In genomic region chr5:132490484-132491367, GRCh38 we compare ENCODE assay signal across 8 cellular contexts. TPM values are rescaled to one million over a fixed set of nuclear protein-coding genes. Genes with fewer than 3 reads are reported as not detected.
DNase-seq lines count a peak whose midpoint lies in the region; ATAC-seq, FAIRE-seq and TF ChIP-seq lines count a peak whose summit lies in the region.

Gene IRF1, minus strand, starts transcription at chr5:132490773. Its CDS starts 1,295 bp downstream, at chr5:132489478.

- H3K36me3 ChIP-seq in H1 (ENCODE audit: control insufficient read depth in 2 of 4, insufficient read depth in 4 of 4, low read length in 3 of 4) (peaks cover 0 to 13% (median 4%) of the 10 kb centered on the region in 4 experiments; a peak in 6 of 8 replicates), mesendoderm (ENCODE audit: control insufficient read depth, insufficient read depth, low read length) (peaks cover 5% of the 10 kb centered on the region)

- H3K9me3 ChIP-seq in H1 (ENCODE audit: insufficient read depth in 2 of 2, low read depth in 1 of 2, low read length in 1 of 2), result no peaks in the 10 kb centered on the region

- DNase-seq in Caki2 (ENCODE audit: low read depth) (peak; percentile 95), HTR-8/SVneo (ENCODE audit: insufficient read length, low spot score) (peak; percentile 96), NOMO-1 treated with dmso at 0.1 percent for 144 hours (lab: John Stamatoyannopoulos, UW; ENCODE audit: unreplicated experiment) (peak; percentile 92), H1 (ENCODE audit: low read depth in 1 of 2, low spot score in 2 of 2) (peak; percentile 78 to 95), mesendoderm (peak; percentile 97)
- peak; percentile 96 to 99 (median 98) for DNase-seq in activated CD8-positive, alpha-beta memory T cell treated with anti-CD3 and anti-CD28 coated beads for 48 hours (ENCODE audit: low read depth in 2 of 3, low spot score in 2 of 3)
- DNase-seq in stimulated activated CD8-positive, alpha-beta memory T cell treated with anti-CD3 and anti-CD28 coated beads, Interleukin-15, amount 100 ng/mL, for 24 hours (ENCODE audit: low read depth), result peak; percentile 98

- peak; percentile 69 for FAIRE-seq in HTR-8/SVneo (lab: Jason Lieb, UNC)
- FAIRE-seq in H1 (lab: Jason Lieb, UNC), result no peak

- H4K5ac ChIP-seq in H1 (ENCODE audit: insufficient read length, low read depth, low read length) (peak within 1 kb of the TSS; percentile 55), mesendoderm (ENCODE audit: low read length) (no peak within 1 kb of the TSS)

- POLR2A ChIA-PET in H1 (lab: Charles Lee; ENCODE audit: partially characterized antibody), result interaction anchor here (0.6 to 5.4 kb wide), 32 partner anchors 8 to 197 kb away, joined by 3 to 49 read pairs (median 7); partner anchors contain the start of genes SLC22A4 and SLC22A5

- H3K4me3 ChIP-seq in H1 (ENCODE audit: extremely low read depth in 1 of 4, insufficient read depth in 2 of 4, low read depth in 3 of 4, low read length in 4 of 4) (peak within 1 kb of the TSS; percentile 60 to 71 (median 67)), mesendoderm (ENCODE audit: low read length) (peak within 1 kb of the TSS; percentile 27)

- no peak for TF ChIP-seq CTCF in H1 (IDR thresholded peaks at IDR 0.05; ENCODE audit: control extremely low read depth in 1 of 3, insufficient read depth in 1 of 3, low read depth in 1 of 3, low read length in 3 of 3)

- peak; percentile 69 for ATAC-seq in GM21367 (IDR thresholded peaks at IDR 0.05; ENCODE audit: unreplicated experiment)

- H3K23me2 ChIP-seq in H1 (ENCODE audit: low read depth, low read length), result peaks cover 19% of the 10 kb centered on the region; the same call in 1 of the 2 replicates

- H3K4ac ChIP-seq in H1 (replicated peaks; ENCODE audit: insufficient read length, low read depth, low read length) (peak within 1 kb of the TSS; percentile 40), mesendoderm (ENCODE audit: low read depth, low read length) (peak within 1 kb of the TSS; percentile 44)

- H2AK5ac ChIP-seq in H1 (ENCODE audit: low read depth, low read length), result no peak within 1 kb of the TSS
- no peak within 1 kb of the TSS for H2AK5ac ChIP-seq in mesendoderm (ENCODE audit: low read length)

- H3K14ac ChIP-seq in H1 (ENCODE audit: insufficient read length), result no peak within 1 kb of the TSS

- no peak for TF ChIP-seq EP300 in H1 (IDR thresholded peaks at IDR 0.05; ENCODE audit: borderline replicate concordance in 1 of 2, low read depth in 2 of 2, low read length in 2 of 2)

- no peak; a peak in 1 of 4 replicates for TF ChIP-seq RAD21 in H1 (IDR thresholded peaks at IDR 0.05 in 1 of 2, conservative IDR thresholded peaks at IDR 0.05 in 1 of 2; ENCODE audit: low read depth in 2 of 2, low read length in 2 of 2)

- H3K18ac ChIP-seq in H1 (ENCODE audit: extremely low read depth, low read length), result peak within 1 kb of the TSS; percentile 48
- H3K18ac ChIP-seq in mesendoderm (ENCODE audit: low read length), result peak within 1 kb of the TSS; percentile 46

- H3K27me3 ChIP-seq in H1 (replicated peaks in 1 of 4; ENCODE audit: control insufficient read depth in 3 of 4, extremely low read depth in 1 of 4, insufficient read depth in 3 of 4, low read length in 3 of 4) (peaks cover 0 to 7% (median 4%) of the 10 kb centered on the region in 4 experiments; a peak in 3 of 7 replicates), mesendoderm (ENCODE audit: insufficient read depth, low read length, poor library complexity) (no peaks in the 10 kb centered on the region)

- H2BK12ac ChIP-seq in H1 (ENCODE audit: low read depth, low read length), result 0 out of 2 replicates have a peak within 1 kb of the TSS, but pooled peaks have one; percentile 27

- peak within 1 kb of the TSS; percentile 45 to 61 (median 50) for H3K9ac ChIP-seq in H1 (replicated peaks in 1 of 4; ENCODE audit: extremely low read depth in 1 of 4, low read depth in 3 of 4, low read length in 3 of 4)
- H3K9ac ChIP-seq in mesendoderm (ENCODE audit: low read length), result peak within 1 kb of the TSS; percentile 69

- peak within 1 kb of the TSS; percentile 87 to 91 for H3K4me2 ChIP-seq in H1 (ENCODE audit: insufficient read depth in 1 of 2, low read depth in 2 of 2, low read length in 2 of 2)
- H3K4me2 ChIP-seq in mesendoderm (ENCODE audit: low read length), result peak within 1 kb of the TSS; percentile 87

- WGBS in H1 (ENCODE audit: extremely low coverage in 1 of 2, insufficient coverage in 1 of 2, insufficient read length in 1 of 2, insufficient replicate concordance in 2 of 2, low coverage in 1 of 2, low lambda C conversion rate in 2 of 2, missing lambda C conversion rate in 1 of 2), 2 experiments, result 2% methylated on average over 49 of the region's 87 CpGs; no CpG with 5 or more reads in 1 of the 2 experiments
- WGBS in mesendoderm (ENCODE audit: extremely low coverage, insufficient coverage, low lambda C conversion rate), result no CpG with 5 or more reads among the region's 87 CpGs

- CTCF ChIA-PET in H1 (lab: Charles Lee; ENCODE audit: partially characterized antibody), result interaction anchor here (0.7 to 19.9 kb wide), 18 partner anchors 10 to 330 kb away, joined by 3 to 353 read pairs (median 4); no protein-coding TSS in a partner anchor

- H2BK20ac ChIP-seq in H1 (ENCODE audit: low read length), result no peak within 1 kb of the TSS

- H2BK5ac ChIP-seq in H1 (ENCODE audit: low read depth, low read length) (peak within 1 kb of the TSS; percentile 35; the same call in 1 of the 2 replicates), mesendoderm (ENCODE audit: low read length) (no peak within 1 kb of the TSS)

- H3K79me1 ChIP-seq in H1 (ENCODE audit: low read depth, low read length) (no peaks in the 10 kb centered on the region; the same call in 1 of the 2 replicates), mesendoderm (ENCODE audit: low read length) (peaks cover 2% of the 10 kb centered on the region)

- peak within 1 kb of the TSS; percentile 61; the same call in 1 of the 2 replicates for H2BK15ac ChIP-seq in H1 (ENCODE audit: low read length)
- H2BK15ac ChIP-seq in mesendoderm (replicated peaks; ENCODE audit: low read depth), result no peak within 1 kb of the TSS

- in situ Hi-C loops in Caki2 (cut with HindIII; ENCODE audit: low pct_unique_long_range_greater_than_20kb, low sequenced_read_pairs), result loop anchor here (25.0 kb wide), 1 partner anchor 103 kb away; no protein-coding TSS in a partner anchor

- peak in 1 of 2 experiments; percentile 93; a peak in 2 of 3 replicates for TF ChIP-seq POLR2A in H1 (IDR thresholded peaks at IDR 0.05; ENCODE audit: control extremely low read depth in 1 of 2, low read depth in 2 of 2, low read length in 2 of 2)

- peak within 1 kb of the TSS; percentile 67; the same call in 1 of the 2 replicates for H3K27ac ChIP-seq in H1 (ENCODE audit: low read depth, low read length)
- peak within 1 kb of the TSS; percentile 45 for H3K27ac ChIP-seq in mesendoderm (ENCODE audit: low read depth, low read length)

- H2BK120ac ChIP-seq in H1 (replicated peaks; ENCODE audit: low read depth, low read length) (no peak within 1 kb of the TSS), mesendoderm (ENCODE audit: low read depth, low read length) (no peak within 1 kb of the TSS)

- peaks cover 0 to 13% of the 10 kb centered on the region in 2 experiments for H4K20me1 ChIP-seq in H1 (replicated peaks in 1 of 2; ENCODE audit: control insufficient read depth in 1 of 2, insufficient read depth in 2 of 2, low read length in 2 of 2)

- peak within 1 kb of the TSS; percentile 70 for H4K91ac ChIP-seq in H1 (replicated peaks; ENCODE audit: insufficient read length, low read length)

- peak within 1 kb of the TSS; percentile 91 for H4K8ac ChIP-seq in H1 (ENCODE audit: extremely low read depth, insufficient read depth, low read length)
- no peak within 1 kb of the TSS for H4K8ac ChIP-seq in mesendoderm (ENCODE audit: low read depth, low read length)

- H3K4me1 ChIP-seq in H1 (replicated peaks in 1 of 4; ENCODE audit: control insufficient read depth in 3 of 4, insufficient read depth in 4 of 4, low read length in 3 of 4) (peaks cover 10 to 17% (median 15%) of the 10 kb centered on the region in 4 experiments), mesendoderm (ENCODE audit: control insufficient read depth, low read depth, low read length) (peaks cover 7% of the 10 kb centered on the region)

- peak within 1 kb of the TSS; percentile 66 for H3K56ac ChIP-seq in H1 (replicated peaks; ENCODE audit: insufficient read length, low read depth, low read length)
- peak within 1 kb of the TSS; percentile 88 for H3K56ac ChIP-seq in mesendoderm (ENCODE audit: low read length)

- H3K23ac ChIP-seq in H1 (ENCODE audit: insufficient read length) (no peak within 1 kb of the TSS), mesendoderm (ENCODE audit: low read length) (peak within 1 kb of the TSS; percentile 31)

- H3K79me2 ChIP-seq in H1 (ENCODE audit: control insufficient read depth in 1 of 2, insufficient read depth in 2 of 2, low read length in 2 of 2) (no peaks in the 10 kb centered on the region), mesendoderm (ENCODE audit: control insufficient read depth, insufficient read depth, low read length) (no peaks in the 10 kb centered on the region)

- H2AFZ ChIP-seq in H1 (ENCODE audit: low read length), result peak within 1 kb of the TSS; percentile 28; the same call in 1 of the 2 replicates

TF ChIP-seq in H1, 55 proteins besides CTCF, POLR2A, EP300 and RAD21 (continues in another document):
- TF ChIP-seq CHD2 (IDR thresholded peaks at IDR 0.05; ENCODE audit: low read length), result no peak
- TF ChIP-seq SP1 (IDR thresholded peaks at IDR 0.05; ENCODE audit: low read depth, low read length), result no peak
- no peak for TF ChIP-seq ATF3 (IDR thresholded peaks at IDR 0.05; ENCODE audit: insufficient read depth, low read depth, low read length)
- TF ChIP-seq KDM4A (IDR thresholded peaks at IDR 0.05; ENCODE audit: low read depth, low read length, severe bottlenecking), result peak; percentile 81
- no peak for TF ChIP-seq SAP30 (IDR thresholded peaks at IDR 0.05; ENCODE audit: insufficient read depth, insufficient replicate concordance, low read length)
- TF ChIP-seq NRF1 (IDR thresholded peaks at IDR 0.05; ENCODE audit: low read depth, low read length), result no peak

RNA-seq across cellular contexts. Expression of gene IRF1, which starts in this region (rescaled TPM):
- total RNA-seq in Caki2 (2014; rRNA removed; shearing (Covaris generic); ENCODE audit: low replicate concordance), result 12.2 and 19.7 TPM in 2 replicates
- 8.5 TPM in 2 replicates for total RNA-seq in H1 (2021; fragmentation: NEBNext Ultra II Directional; extraction: Animal tissue kit (Norgen Biotek cat#: 25700))
- 2.9 and 4.0 TPM in 2 replicates for polyA plus RNA-seq in H1 (2011; rRNA removed)
- polyA plus RNA-seq in H1 (2011; cell fraction: cytosol; rRNA removed), result 3.7 TPM
- 9.7 TPM for polyA plus RNA-seq in H1 (2011; cell fraction: nucleus; rRNA removed)
- polyA plus RNA-seq in H1 (2012, experiment 1 of 2), result 6.1 to 7.7 TPM (median 7.3 TPM) in 4 replicates
- polyA plus RNA-seq in H1 (2012, experiment 2 of 2), result 6.4 TPM
- 3.9 TPM for polyA plus RNA-seq in H1 (2013, experiment 1 of 2)
- 2.8 TPM for polyA plus RNA-seq in H1 (2013, experiment 2 of 2)
- polyA minus RNA-seq in H1 (2011; rRNA and poly(A)+ RNA removed), result 11.9 and 15.3 TPM in 2 replicates
- 5.3 TPM for polyA minus RNA-seq in H1 (2011; cell fraction: cytosol; rRNA and poly(A)+ RNA removed)
- polyA minus RNA-seq in H1 (2011; cell fraction: nucleus; rRNA and poly(A)+ RNA removed), result 25.1 TPM
- polyA plus RNA-seq in mesendoderm (2013, experiment 1 of 2), result 4.5 TPM
- polyA plus RNA-seq in mesendoderm (2013, experiment 2 of 2), result 4.1 TPM

Comparison
In these comparisons a context has a peak if more than half of its experiments do, and no peak if none do; other contexts are left out.
1. Peak in every context shown above with its lines: DNase-seq, ATAC-seq, H3K4me3 ChIP-seq and H3K27ac ChIP-seq.